ENCODE assay signal across 23 cellular contexts in genomic region chr2:102331311-102331980, GRCh38. TPM values are rescaled to one million over a fixed set of nuclear protein-coding genes. Genes with fewer than 3 reads are reported as not detected.
"Had no signal": no experiment of that assay in that cellular context is flagged by ENCODE, and none has a peak within 500 bp of the region (broad histone marks: within the 10 kb centered on the region; RNA-seq: fewer than 3 reads in every experiment).

No MANE protein-coding gene starts in this region.

- H3K27me3 Mint-ChIP-seq: activated naive CD8-positive, alpha-beta T cell treated with anti-CD3 and anti-CD28 coated beads for 36 hours; T-cell had no signal

- H3K27ac Mint-ChIP-seq: activated CD8-positive, alpha-beta T cell treated with anti-CD3 and anti-CD28 coated beads for 36 hours; activated naive CD4-positive, alpha-beta T cell treated with anti-CD3 and anti-CD28 coated beads, Interleukin-2, amount 10 ng/mL, durations not matched to agents 7 days and 5 days; activated naive CD8-positive, alpha-beta T cell treated with anti-CD3 and anti-CD28 coated beads for 36 hours; activated T-cell treated with anti-CD3 and anti-CD28 coated beads, Interleukin-2, amount 50 U/mL, for 72 hours; activated T-helper 2 cell treated with anti-CD3 and anti-CD28 coated beads, Interferon-gamma antibody, Interleukin-2, Interleukin-4, amounts not matched to agents 10 μg/mL and 5 μg/mL and 100 μg/mL, durations not matched to agents 14 hours and 24 hours and 36 hours; T-cell had no signal

- H3K4me3 Mint-ChIP-seq: activated CD8-positive, alpha-beta T cell treated with anti-CD3 and anti-CD28 coated beads for 36 hours; activated naive CD4-positive, alpha-beta T cell treated with anti-CD3 and anti-CD28 coated beads, Interleukin-2, amount 10 ng/mL, durations not matched to agents 7 days and 5 days; activated naive CD8-positive, alpha-beta T cell treated with anti-CD3 and anti-CD28 coated beads for 36 hours; activated T-cell treated with anti-CD3 and anti-CD28 coated beads, Interleukin-2, amount 50 U/mL, for 72 hours; T-cell had no signal

- DNase-seq: activated CD4-positive, CD25-positive, alpha-beta regulatory T cell; activated CD8-positive, alpha-beta memory T cell treated with anti-CD3 and anti-CD28 coated beads, Interleukin-2, amount 50 U/mL, for 4 hours; activated CD8-positive, alpha-beta T cell treated with anti-CD3 and anti-CD28 coated beads for 36 hours; activated gamma-delta T cell treated with Interleukin-2 at 50 U/mL for 16 hours; activated naive CD4-positive, alpha-beta T cell treated with anti-CD3 and anti-CD28 coated beads, Interleukin-2, amount 10 ng/mL, durations not matched to agents 7 days and 5 days; activated naive CD8-positive, alpha-beta T cell treated with anti-CD3 and anti-CD28 coated beads for 36 hours; activated T-cell treated with anti-CD3 and anti-CD28 coated beads, Interleukin-2, amount 50 U/mL, for 72 hours; anterior cingulate cortex; central memory CD4-positive, alpha-beta T cell; KBM-7; NCI-H1048; NCI-H146; NCI-H187 treated with DMSO at 0.1 percent for 48 hours; NCI-H2081 treated with DMSO at 0.1 percent for 48 hours; NCI-H446; NCI-H524; T-cell; T-helper 2 cell; T1000 had no signal

- H3K36me3 Mint-ChIP-seq: activated naive CD8-positive, alpha-beta T cell treated with anti-CD3 and anti-CD28 coated beads for 36 hours; T-cell had no signal

- H3K4me3 ChIP-seq: SK-N-MC had no signal

- H3K27ac ChIP-seq: SK-N-MC had no signal

- ATAC-seq: activated CD8-positive, alpha-beta T cell treated with anti-CD3 and anti-CD28 coated beads for 36 hours; activated T-cell treated with anti-CD3 and anti-CD28 coated beads, Interleukin-2, amount 50 U/mL, for 72 hours; T-cell had no signal

RNA-seq across cellular contexts. Expression of gene IL1RL1, which starts 20.1 kb away (rescaled TPM):
- total RNA-seq: LHCN-M2, M059J had no signal

RNA-seq across cellular contexts. Expression of gene IL18R1, which starts 24.1 kb away (rescaled TPM):
- total RNA-seq: LHCN-M2, M059J had no signal
